Comparison of ENCODE assay signal across 16 cellular contexts in genomic region chr10:97124211-97124610, GRCh38.
"Had no signal": no experiment of that assay in that cellular context is flagged by ENCODE, and none has a peak within 500 bp of the region (broad histone marks: within the 10 kb centered on the region; RNA-seq: fewer than 3 reads in every experiment).

No MANE protein-coding gene starts in this region.

- DNase-seq: activated CD8-positive, alpha-beta memory T cell treated with anti-CD3 and anti-CD28 coated beads for 24 hours; activated CD8-positive, alpha-beta memory T cell treated with anti-CD3 and anti-CD28 coated beads, Interleukin-2, amount 50 U/mL, for 4 hours; activated T-cell treated with anti-CD3 and anti-CD28 coated beads, Interleukin-2, amount 50 U/mL, for 24 hours; brain microvascular endothelial cell; colonic mucosa; endodermal cell; esophagus squamous epithelium; heart left ventricle; left cardiac atrium; pancreas; right lobe of liver; stimulated activated CD4-positive, alpha-beta T cell treated with anti-CD3 and anti-CD28 coated beads, Interleukin-2, amount 100 ng/mL, for 48 hours; stimulated activated CD8-positive, alpha-beta memory T cell treated with anti-CD3 and anti-CD28 coated beads, Interleukin-4, amount 100 ng/mL, for 48 hours; stimulated activated naive B cell treated with anti-CD40 and anti-IgM and Interleukin-4, amounts not matched to agents 10 μg/mL and 1 μg/mL and 100 μg/mL, for 72 hours; T1000; transverse colon had no signal
